ENCODE assay signal across 14 cellular contexts in genomic region chr11:85935751-85936150, GRCh38.
DNase-seq lines count a peak whose midpoint lies in the region; ATAC-seq and TF ChIP-seq lines count a peak whose summit lies in the region.
"Had no signal": no experiment of that assay in that cellular context is flagged by ENCODE, and none has a peak within 500 bp of the region (broad histone marks: within the 10 kb centered on the region; RNA-seq: fewer than 3 reads in every experiment).

No MANE protein-coding gene starts in this region.

- no peaks in the 10 kb centered on the region for H3K27me3 ChIP-seq in neuronal stem cell (ENCODE audit: control insufficient read depth in 3 of 3, insufficient read depth in 3 of 3, low read depth in 1 of 3, low read length in 3 of 3)
- no peaks in the 10 kb centered on the region for H3K27me3 ChIP-seq in aorta (ENCODE audit: control insufficient read depth in 1 of 2, insufficient read depth in 2 of 2, low read length in 1 of 2)
- H3K27me3 ChIP-seq: BE2C had no signal

- H3K27ac Mint-ChIP-seq in WTC11: no peak overlapping the region
- H3K27ac Mint-ChIP-seq: CD4-positive, alpha-beta memory T cell had no signal

- no peak overlapping the region for H3K14ac ChIP-seq in neuronal stem cell (ENCODE audit: low read length)

- H3K27me3 Mint-ChIP-seq in WTC11 (ENCODE audit: low read depth): peaks cover 47% of the 10 kb centered on the region
- H3K27me3 Mint-ChIP-seq: CD4-positive, alpha-beta memory T cell had no signal

- H3K36me3 Mint-ChIP-seq in WTC11: peaks cover 3% of the 10 kb centered on the region; the same call in 1 of the 2 replicates
- H3K36me3 Mint-ChIP-seq: CD4-positive, alpha-beta memory T cell had no signal

- H3K79me1 ChIP-seq in neuronal stem cell (ENCODE audit: low read depth, low read length): no peaks in the 10 kb centered on the region

- H3K4me2 ChIP-seq in neuronal stem cell (ENCODE audit: insufficient read depth, low read length, poor library complexity, severe bottlenecking): no peak overlapping the region

- no peak overlapping the region for H2AFZ ChIP-seq in neuronal stem cell (ENCODE audit: low read length)

- no CpG with 5 or more reads among the region's 10 CpGs for WGBS in neuronal stem cell (ENCODE audit: extremely low coverage in 2 of 2, insufficient read length in 2 of 2, insufficient replicate concordance in 1 of 2), 2 donors
- WGBS in aorta, 2 donors: 94 to 95% methylated on average over 10 of the region's 10 CpGs

- no peak overlapping the region for H2BK120ac ChIP-seq in neuronal stem cell (ENCODE audit: low read depth, low read length)

- H2BK5ac ChIP-seq in neuronal stem cell (ENCODE audit: low read length): no peak overlapping the region

- no peak overlapping the region for H4K8ac ChIP-seq in neuronal stem cell (ENCODE audit: low read depth, low read length)

- H3K4me1 Mint-ChIP-seq in WTC11: peaks cover 4% of the 10 kb centered on the region; the same call in 1 of the 2 replicates
- H3K4me1 Mint-ChIP-seq: CD4-positive, alpha-beta memory T cell had no signal

- no peak overlapping the region for H2BK15ac ChIP-seq in neuronal stem cell (ENCODE audit: low read length)

- H3K9me3 ChIP-seq in neuronal stem cell (replicated peaks in 1 of 2; ENCODE audit: control insufficient read depth in 2 of 2, insufficient read depth in 1 of 2, low read depth in 1 of 2, low read length in 2 of 2): peaks cover 4 to 8% of the 10 kb centered on the region in 2 donors
- no peaks in the 10 kb centered on the region for H3K9me3 ChIP-seq in aorta (ENCODE audit: control insufficient read depth, low read length)
- H3K9me3 ChIP-seq: BE2C, HAP-1 had no signal

- DNase-seq in WTC11 (ENCODE audit: low spot score) (no peak), neuronal stem cell (ENCODE audit: low spot score) (no peak), aorta (no peak), DMS53 treated with DMSO at 0.1 percent for 48 hours (lab: John Stamatoyannopoulos, UW; ENCODE audit: unreplicated experiment) (no peak), SW 1271 (lab: John Stamatoyannopoulos, UW) (no peak), hypothalamus (lab: John Stamatoyannopoulos, UW) (no peak)
- DNase-seq: BE2C; CD4-positive, alpha-beta memory T cell; DMS153; DND-41; GF-D8 had no signal

- H3K18ac ChIP-seq in neuronal stem cell (ENCODE audit: low read length): peak overlapping the region; percentile 11

- H3K27ac ChIP-seq in neuronal stem cell (replicated peaks; ENCODE audit: low read length) (no peak overlapping the region), aorta (ENCODE audit: low read depth in 1 of 2, low read length in 2 of 2) (no peak overlapping the region)
- H3K27ac ChIP-seq: C4-2B had no signal

- intact Hi-C loops in aorta (cut with DNase I): no loop called here

- H3K9me3 Mint-ChIP-seq in WTC11: peaks cover 12% of the 10 kb centered on the region
- H3K9me3 Mint-ChIP-seq: CD4-positive, alpha-beta memory T cell had no signal

- no peak overlapping the region for H3K4ac ChIP-seq in neuronal stem cell (ENCODE audit: low read length)

- peak overlapping the region; percentile 62 for H3K23ac ChIP-seq in neuronal stem cell (ENCODE audit: low read depth, low read length, poor library complexity)

- H4K91ac ChIP-seq in neuronal stem cell (ENCODE audit: low read depth, low read length, poor library complexity): no peak overlapping the region

- H3K4me3 ChIP-seq in neuronal stem cell (ENCODE audit: low read length in 2 of 2): peak overlapping the region in 1 of 2 donors; percentile 48
- H3K4me3 ChIP-seq in aorta (ENCODE audit: low read length in 2 of 2): no peak overlapping the region
- H3K4me3 ChIP-seq: HAP-1 had no signal

- CTCF ChIA-PET in WTC11 (lab: Charles Lee): no interaction called here

- H3K9ac ChIP-seq in neuronal stem cell (ENCODE audit: low read depth, low read length, poor library complexity): no peak overlapping the region

- H3K4me3 Mint-ChIP-seq in WTC11: no peak overlapping the region
- H3K4me3 Mint-ChIP-seq: CD4-positive, alpha-beta memory T cell had no signal

- no peak for TF ChIP-seq CTCF in WTC11 (IDR thresholded peaks at IDR 0.05)

- peak overlapping the region; percentile 4 for H2AK5ac ChIP-seq in neuronal stem cell (ENCODE audit: low read depth, low read length)

- POLR2A ChIA-PET in WTC11 (lab: Charles Lee): no interaction called here

- no peak overlapping the region for H2BK12ac ChIP-seq in neuronal stem cell (ENCODE audit: low read length)

- H3K4me1 ChIP-seq in neuronal stem cell (ENCODE audit: control insufficient read depth in 2 of 2, insufficient read depth in 1 of 2, low read depth in 1 of 2, low read length in 2 of 2) (no peaks in the 10 kb centered on the region), aorta (ENCODE audit: control insufficient read depth in 1 of 2, insufficient read depth in 2 of 2, low read length in 2 of 2) (no peaks in the 10 kb centered on the region)
- H3K4me1 ChIP-seq: BE2C, HAP-1 had no signal

- no peak for ATAC-seq in WTC11
- peak; percentile 8 for ATAC-seq in esophagus mucosa
- ATAC-seq in aorta (ENCODE audit: low FRiP score): peak; percentile 44

- no peaks in the 10 kb centered on the region for H3K36me3 ChIP-seq in neuronal stem cell (replicated peaks in 1 of 2; ENCODE audit: control insufficient read depth in 2 of 2, insufficient read depth in 2 of 2, low read length in 2 of 2)
- no peaks in the 10 kb centered on the region for H3K36me3 ChIP-seq in aorta (ENCODE audit: control insufficient read depth in 1 of 2, insufficient read depth in 2 of 2, low read length in 1 of 2)
- H3K36me3 ChIP-seq: BE2C, HAP-1 had no signal

TF ChIP-seq in WTC11, 78 proteins besides CTCF, POLR2A, EP300 and RAD21:
- no peak for TF ChIP-seq ZBTB43 (CRISPR knock-in tag; IDR thresholded peaks at IDR 0.05)
- TF ChIP-seq, protein P1, sequence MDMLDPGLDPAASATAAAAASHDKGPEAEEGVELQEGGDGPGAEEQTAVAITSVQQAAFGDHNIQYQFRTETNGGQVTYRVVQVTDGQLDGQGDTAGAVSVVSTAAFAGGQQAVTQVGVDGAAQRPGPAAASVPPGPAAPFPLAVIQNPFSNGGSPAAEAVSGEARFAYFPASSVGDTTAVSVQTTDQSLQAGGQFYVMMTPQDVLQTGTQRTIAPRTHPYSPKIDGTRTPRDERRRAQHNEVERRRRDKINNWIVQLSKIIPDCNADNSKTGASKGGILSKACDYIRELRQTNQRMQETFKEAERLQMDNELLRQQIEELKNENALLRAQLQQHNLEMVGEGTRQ (CRISPR knock-in tag; IDR thresholded peaks at IDR 0.05): 0 out of 2 replicates have a peak, but pooled peaks have one; percentile 20
